ENCODE assay signal across 8 cellular contexts in the genomic region with DNA sequence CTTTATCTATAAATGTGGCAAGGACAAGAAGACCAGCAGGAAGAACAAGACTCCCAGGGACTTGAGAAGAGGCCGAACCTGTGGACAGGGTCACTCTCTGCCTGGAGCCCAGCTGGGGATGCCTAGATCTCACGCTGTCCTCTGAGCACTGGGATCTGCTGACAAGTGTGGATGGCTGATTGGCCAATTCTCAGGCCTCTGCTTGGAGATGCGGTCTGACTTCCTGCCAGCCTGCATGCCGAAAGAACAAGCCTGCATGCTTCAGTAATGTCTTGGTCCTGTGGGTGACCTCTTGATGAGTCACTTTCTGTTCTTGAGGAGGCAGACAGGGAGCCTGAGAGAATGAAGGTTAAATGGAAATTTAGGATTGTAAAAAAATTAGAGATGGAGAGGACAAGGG.
DNase-seq lines count a peak whose midpoint lies in the region; ATAC-seq and TF ChIP-seq lines count a peak whose summit lies in the region.

No MANE protein-coding gene starts in this region.

- WGBS in right cardiac atrium: 47% methylated on average over 4 of the region's 4 CpGs

- ATAC-seq in GM21786 (IDR thresholded peaks at IDR 0.05; ENCODE audit: unreplicated experiment) (peak; percentile 78), right cardiac atrium (peak; percentile 50 to 78)

- intact Hi-C loops in right cardiac atrium (cut with DNase I): no loop called here

- H3K27me3 ChIP-seq in right cardiac atrium (ENCODE audit: control insufficient read depth, insufficient read depth): no peaks in the 10 kb centered on the region

- no peaks in the 10 kb centered on the region for H3K4me1 ChIP-seq in right cardiac atrium (ENCODE audit: control insufficient read depth, insufficient read depth, low read length)

- no peak for TF ChIP-seq CTCF in AG09319 (IDR thresholded peaks at IDR 0.05; ENCODE audit: low read depth, low read length)

- no peaks in the 10 kb centered on the region for H3K9me3 ChIP-seq in right cardiac atrium (ENCODE audit: control insufficient read depth, low read length)

- peak; percentile 84 for DNase-seq in AG09319 (ENCODE audit: extremely low read depth, low read depth)
- DNase-seq in RPMI7951 (ENCODE audit: low read depth): peak; percentile 99
- peak; percentile 59 to 66 (median 60) for DNase-seq in right cardiac atrium
- DNase-seq in NCI-H524 (lab: John Stamatoyannopoulos, UW): no peak
- DNase-seq in UCSD-AML1 (lab: John Stamatoyannopoulos, UW; ENCODE audit: unreplicated experiment): no peak
- no peak for DNase-seq in T-helper 9 cell
- DNase-seq in effector CD4-positive, alpha-beta T cell: no peak

- H3K4me3 ChIP-seq in right cardiac atrium (ENCODE audit: low read length): no peak overlapping the region

- no peak overlapping the region for H3K27ac ChIP-seq in right cardiac atrium (ENCODE audit: low read length)

Comparison
In these comparisons a context has a peak if more than half of its experiments do, and no peak if none do; other contexts are left out.
1. DNase-seq: peak in AG09319 (single experiment), RPMI7951 (single experiment) and right cardiac atrium (3 of 3); none in NCI-H524 (0 of 2), UCSD-AML1 (single experiment), T-helper 9 cell (single experiment) and effector CD4-positive, alpha-beta T cell (single experiment).